In genomic region chrX:102720237-102721168, GRCh38 we compare ENCODE assay signal across 1 cellular context.
TF ChIP-seq lines count a peak whose summit lies in the region.

A gene with protein sequence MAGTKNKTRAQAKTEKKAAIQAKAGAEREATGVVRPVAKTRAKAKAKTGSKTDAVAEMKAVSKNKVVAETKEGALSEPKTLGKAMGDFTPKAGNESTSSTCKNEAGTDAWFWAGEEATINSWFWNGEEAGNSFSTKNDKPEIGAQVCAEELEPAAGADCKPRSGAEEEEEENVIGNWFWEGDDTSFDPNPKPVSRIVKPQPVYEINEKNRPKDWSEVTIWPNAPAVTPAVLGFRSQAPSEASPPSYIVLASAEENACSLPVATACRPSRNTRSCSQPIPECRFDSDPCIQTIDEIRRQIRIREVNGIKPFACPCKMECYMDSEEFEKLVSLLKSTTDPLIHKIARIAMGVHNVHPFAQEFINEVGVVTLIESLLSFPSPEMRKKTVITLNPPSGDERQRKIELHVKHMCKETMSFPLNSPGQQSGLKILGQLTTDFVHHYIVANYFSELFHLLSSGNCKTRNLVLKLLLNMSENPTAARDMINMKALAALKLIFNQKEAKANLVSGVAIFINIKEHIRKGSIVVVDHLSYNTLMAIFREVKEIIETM (plus strand): TSS chrX:102720743. CDS start chrX:102748996, 28,253 bp downstream.

TF ChIP-seq in HepG2, 621 proteins besides CTCF, POLR2A, EP300 and RAD21 (continued from another document):
- TF ChIP-seq DNMT1 (CRISPR knock-in tag; IDR thresholded peaks at IDR 0.05), result no peak
